In the genomic region with DNA sequence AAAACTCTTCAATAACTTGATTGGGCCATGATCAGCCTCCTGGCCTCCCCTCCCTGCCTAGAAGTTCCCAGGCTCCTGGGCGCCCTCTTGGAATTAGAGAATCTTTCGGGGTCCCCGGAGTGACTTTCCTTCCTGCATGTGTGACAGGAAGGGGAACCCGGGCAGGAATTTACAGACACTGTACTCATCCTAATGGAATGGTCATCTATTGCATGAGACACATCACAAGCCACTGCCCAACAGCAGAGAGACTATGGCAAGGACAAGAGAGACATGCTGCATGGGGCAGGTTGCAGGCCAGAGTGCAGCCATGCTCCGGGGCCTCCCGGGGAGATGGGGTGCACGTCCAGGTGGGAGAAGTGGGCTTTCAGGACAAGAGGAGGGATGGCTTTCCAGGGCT, we compare ENCODE assay signal across 15 cellular contexts. TPM values are rescaled to one million over a fixed set of nuclear protein-coding genes. Genes with fewer than 3 reads are reported as not detected.
"Had no signal": no experiment of that assay in that cellular context is flagged by ENCODE, and none has a peak within 500 bp of the region (broad histone marks: within the 10 kb centered on the region; RNA-seq: fewer than 3 reads in every experiment).

No MANE protein-coding gene starts in this region.

RNA-seq across cellular contexts. Expression of a gene that starts 29.9 kb away (rescaled TPM):
- total RNA-seq: activated B cell treated with CpG ODN at 0.5 μM for 24 hours; activated CD4-positive, alpha-beta memory T cell treated with anti-CD3 and anti-CD28 coated beads for 36 hours; activated CD4-positive, alpha-beta memory T cell treated with anti-CD3 and anti-CD28 coated beads, Interleukin-2, amount 10 ng/mL, durations not matched to agents 7 days and 5 days; activated CD4-positive, alpha-beta T cell treated with anti-CD3 and anti-CD28 coated beads for 36 hours; activated CD4-positive, alpha-beta T cell treated with anti-CD3 and anti-CD28 coated beads, Interleukin-2, amount 10 ng/mL, durations not matched to agents 24 days and 14 days; activated CD4-positive, alpha-beta T cell treated with anti-CD3 and anti-CD28 coated beads, Interleukin-2, amount 10 ng/mL, durations not matched to agents 7 days and 5 days; activated CD8-positive, alpha-beta memory T cell treated with anti-CD3 and anti-CD28 coated beads for 36 hours; activated CD8-positive, alpha-beta memory T cell treated with anti-CD3 and anti-CD28 coated beads, Interleukin-2, amount 10 ng/mL, durations not matched to agents 7 days and 5 days; activated CD8-positive, alpha-beta T cell treated with anti-CD3 and anti-CD28 coated beads for 36 hours; activated CD8-positive, alpha-beta T cell treated with anti-CD3 and anti-CD28 coated beads, Interleukin-2, amount 10 ng/mL, durations not matched to agents 7 days and 5 days; T-cell; T-helper 1 cell treated with Interleukin-12 subunit alpha and Interleukin-12 subunit beta and Interleukin-4 antibody, amounts not matched to agents 30 ng/mL and 1 ng/mL, for 36 hours; T-helper 17 cell; T-helper 2 cell treated with Interferon-gamma antibody and Interleukin-4, amounts not matched to agents 100 ng/mL and 5 ng/mL, for 36 hours; WTC11 had no signal
